ENCODE assay signal across 6 cellular contexts in genomic region chr11:61194133-61194785, GRCh38. TPM values are rescaled to one million over a fixed set of nuclear protein-coding genes. Genes with fewer than 3 reads are reported as not detected.
"Had no signal": no experiment of that assay in that cellular context is flagged by ENCODE, and none has a peak within 500 bp of the region (broad histone marks: within the 10 kb centered on the region; RNA-seq: fewer than 3 reads in every experiment).

No MANE protein-coding gene starts in this region.

RNA-seq across cellular contexts. Expression of gene PGA3, which starts 9.1 kb away (rescaled TPM):
- total RNA-seq: activated B cell treated with CpG ODN at 0.5 μM for 24 hours; activated CD4-positive, alpha-beta T cell treated with anti-CD3 and anti-CD28 coated beads, Interleukin-2, amount 10 ng/mL, durations not matched to agents 24 days and 14 days; activated CD8-positive, alpha-beta memory T cell treated with anti-CD3 and anti-CD28 coated beads, Interleukin-2, amount 10 ng/mL, durations not matched to agents 7 days and 5 days; activated T-helper 1 cell treated with anti-CD3 and anti-CD28 coated beads, Interleukin-12 subunit alpha, Interleukin-12 subunit beta, Interleukin-2, Interleukin-4 antibody, amounts not matched to agents 30 ng/mL and 10 ng/mL and 1 ng/mL, durations not matched to agents 14 hours and 24 hours and 36 hours; PC-3; SK-MEL-5 had no signal

RNA-seq across cellular contexts. Expression of gene PGA4, which starts 27.9 kb away (rescaled TPM):
- total RNA-seq: activated B cell treated with CpG ODN at 0.5 μM for 24 hours; activated CD4-positive, alpha-beta T cell treated with anti-CD3 and anti-CD28 coated beads, Interleukin-2, amount 10 ng/mL, durations not matched to agents 24 days and 14 days; activated CD8-positive, alpha-beta memory T cell treated with anti-CD3 and anti-CD28 coated beads, Interleukin-2, amount 10 ng/mL, durations not matched to agents 7 days and 5 days; activated T-helper 1 cell treated with anti-CD3 and anti-CD28 coated beads, Interleukin-12 subunit alpha, Interleukin-12 subunit beta, Interleukin-2, Interleukin-4 antibody, amounts not matched to agents 30 ng/mL and 10 ng/mL and 1 ng/mL, durations not matched to agents 14 hours and 24 hours and 36 hours; PC-3; SK-MEL-5 had no signal

RNA-seq across cellular contexts. Expression of gene PGA5, which starts 46.7 kb away (rescaled TPM):
- total RNA-seq: activated B cell treated with CpG ODN at 0.5 μM for 24 hours; activated CD4-positive, alpha-beta T cell treated with anti-CD3 and anti-CD28 coated beads, Interleukin-2, amount 10 ng/mL, durations not matched to agents 24 days and 14 days; activated CD8-positive, alpha-beta memory T cell treated with anti-CD3 and anti-CD28 coated beads, Interleukin-2, amount 10 ng/mL, durations not matched to agents 7 days and 5 days; activated T-helper 1 cell treated with anti-CD3 and anti-CD28 coated beads, Interleukin-12 subunit alpha, Interleukin-12 subunit beta, Interleukin-2, Interleukin-4 antibody, amounts not matched to agents 30 ng/mL and 10 ng/mL and 1 ng/mL, durations not matched to agents 14 hours and 24 hours and 36 hours; PC-3; SK-MEL-5 had no signal
